ENCODE assay signal across 14 cellular contexts in genomic region chr20:54227241-54227640, GRCh38. TPM values are rescaled to one million over a fixed set of nuclear protein-coding genes. Genes with fewer than 3 reads are reported as not detected.
DNase-seq lines count a peak whose midpoint lies in the region; ATAC-seq and TF ChIP-seq lines count a peak whose summit lies in the region.
"Had no signal": no experiment of that assay in that cellular context is flagged by ENCODE, and none has a peak within 500 bp of the region (broad histone marks: within the 10 kb centered on the region; RNA-seq: fewer than 3 reads in every experiment).

No MANE protein-coding gene starts in this region.

- TF ChIP-seq POLR2A in heart left ventricle (IDR thresholded peaks at IDR 0.05) = no peak

- no peak overlapping the region for H3K27ac ChIP-seq in heart left ventricle
- H3K27ac ChIP-seq: parathyroid adenoma had no signal

- no peaks in the 10 kb centered on the region for H3K36me3 ChIP-seq in heart left ventricle

- no peaks in the 10 kb centered on the region for H3K36me3 Mint-ChIP-seq in HFFc6 (ENCODE audit: low read depth)
- H3K36me3 Mint-ChIP-seq: stimulated activated effector memory CD8-positive, alpha-beta T cell treated with anti-CD3 and anti-CD28 coated beads, Interleukin-12 subunit alpha, Interleukin-12 subunit beta, amount 100 ng/mL, for 72 hours had no signal

- DNase-seq in cortex of kidney (lab: John Stamatoyannopoulos, UW) = no peak
- no peak for DNase-seq in HFFc6
- no peak for DNase-seq in KBM-7
- no peak for DNase-seq in heart left ventricle
- DNase-seq: activated naive CD8-positive, alpha-beta T cell treated with anti-CD3 and anti-CD28 coated beads, Interleukin-2, amount 50 U/mL, for 24 hours; AML-193; EL; midbrain had no signal

- peaks cover 0 to 4% (median 0%) of the 10 kb centered on the region in 12 donors for H3K4me1 ChIP-seq in heart left ventricle

- peaks cover 9% of the 10 kb centered on the region; the same call in 1 of the 2 replicates for H3K4me1 Mint-ChIP-seq in HFFc6 (ENCODE audit: low read depth)
- H3K4me1 Mint-ChIP-seq: stimulated activated effector memory CD8-positive, alpha-beta T cell treated with anti-CD3 and anti-CD28 coated beads, Interleukin-12 subunit alpha, Interleukin-12 subunit beta, amount 100 ng/mL, for 72 hours had no signal

- H3K4me3 ChIP-seq in heart left ventricle = no peak overlapping the region

- TF ChIP-seq CTCF in HFFc6 (IDR thresholded peaks at IDR 0.05) (no peak), heart left ventricle (IDR thresholded peaks at IDR 0.05) (no peak)

- no peaks in the 10 kb centered on the region; the same call in 1 of the 2 replicates for H3K27me3 Mint-ChIP-seq in HFFc6 (ENCODE audit: insufficient read depth)

- in situ Hi-C loops in KBM-7 (cut with MboI; ENCODE audit: low pct_unique_long_range_greater_than_20kb, low sequenced_read_pairs) = no loop called here

- no peaks in the 10 kb centered on the region for H3K9me3 Mint-ChIP-seq in HFFc6

- peaks cover 0 to under 1% (median 0%) of the 10 kb centered on the region in 12 donors for H3K9me3 ChIP-seq in heart left ventricle

- no peak overlapping the region for H3K4me3 Mint-ChIP-seq in HFFc6
- H3K4me3 Mint-ChIP-seq: activated naive CD8-positive, alpha-beta T cell treated with anti-CD3 and anti-CD28 coated beads, Interleukin-2, amount 50 U/mL, for 24 hours; stimulated activated effector memory CD8-positive, alpha-beta T cell treated with anti-CD3 and anti-CD28 coated beads, Interleukin-12 subunit alpha, Interleukin-12 subunit beta, amount 100 ng/mL, for 72 hours had no signal

- intact Hi-C loops in heart left ventricle (cut with DNase I) = loop anchor here in 2 of 10 donors (10.0 kb wide), 1 partner anchor 248 kb away; the partner anchor contains the start of gene DOK5 (in 2 of the 2)

- H3K27ac Mint-ChIP-seq in HFFc6 = no peak overlapping the region
- H3K27ac Mint-ChIP-seq: activated naive CD8-positive, alpha-beta T cell treated with anti-CD3 and anti-CD28 coated beads, Interleukin-2, amount 50 U/mL, for 24 hours; stimulated activated effector memory CD8-positive, alpha-beta T cell treated with anti-CD3 and anti-CD28 coated beads, Interleukin-12 subunit alpha, Interleukin-12 subunit beta, amount 100 ng/mL, for 72 hours had no signal

- ATAC-seq in GM18519 (IDR thresholded peaks at IDR 0.05; ENCODE audit: low FRiP score, unreplicated experiment) = peak; percentile 83
- ATAC-seq in GM21367 (IDR thresholded peaks at IDR 0.05; ENCODE audit: unreplicated experiment) = peak; percentile 95
- ATAC-seq in HG02938 (IDR thresholded peaks at IDR 0.05; ENCODE audit: unreplicated experiment) = peak; percentile 84
- peak; percentile 60 for ATAC-seq in HG03558 (IDR thresholded peaks at IDR 0.05; ENCODE audit: extremely low read depth, unreplicated experiment)
- ATAC-seq in heart left ventricle = no peak
- ATAC-seq: activated naive CD8-positive, alpha-beta T cell treated with anti-CD3 and anti-CD28 coated beads, Interleukin-2, amount 50 U/mL, for 24 hours; stimulated activated effector memory CD8-positive, alpha-beta T cell treated with anti-CD3 and anti-CD28 coated beads, Interleukin-12 subunit alpha, Interleukin-12 subunit beta, amount 100 ng/mL, for 72 hours had no signal

- H3K27me3 ChIP-seq in heart left ventricle = no peaks in the 10 kb centered on the region

RNA-seq across cellular contexts. Expression of gene PFDN4, which starts 19.4 kb away (rescaled TPM):
- 10 to 100 TPM; 31.6 to 37.1 (median 35.1) TPM for total RNA-seq in HFFc6 (2021; fragmentation: NEBNext Ultra II Directional; extraction: Animal tissue kit (Norgen Biotek cat#: 25700))
- 10 to 100 TPM; 21.0 to 92.0 (median 28.4) TPM for total RNA-seq in heart left ventricle
- 10 to 100 TPM; 48.5 to 78.7 TPM for polyA plus RNA-seq in heart left ventricle

RNA-seq across cellular contexts. Expression of gene CYP24A1, which starts 53.5 kb away (rescaled TPM):
- 1 to 10 TPM in 1 of 6 experiments, under 1 TPM in 3, not detected in 2; 0.11 to 1.1 (median 0.37) TPM for total RNA-seq in HFFc6 (2021; fragmentation: NEBNext Ultra II Directional; extraction: Animal tissue kit (Norgen Biotek cat#: 25700))
- total RNA-seq in heart left ventricle = not detected
- not detected for polyA plus RNA-seq in heart left ventricle

Comparison
In these comparisons a context has a peak if more than half of its experiments do, and no peak if none do; other contexts are left out.
1. ATAC-seq: peak in GM18519 (single experiment), GM21367 (single experiment), HG02938 (single experiment) and HG03558 (single experiment); none in heart left ventricle (0 of 4).